ENCODE assay signal across 21 cellular contexts in the genomic region with DNA sequence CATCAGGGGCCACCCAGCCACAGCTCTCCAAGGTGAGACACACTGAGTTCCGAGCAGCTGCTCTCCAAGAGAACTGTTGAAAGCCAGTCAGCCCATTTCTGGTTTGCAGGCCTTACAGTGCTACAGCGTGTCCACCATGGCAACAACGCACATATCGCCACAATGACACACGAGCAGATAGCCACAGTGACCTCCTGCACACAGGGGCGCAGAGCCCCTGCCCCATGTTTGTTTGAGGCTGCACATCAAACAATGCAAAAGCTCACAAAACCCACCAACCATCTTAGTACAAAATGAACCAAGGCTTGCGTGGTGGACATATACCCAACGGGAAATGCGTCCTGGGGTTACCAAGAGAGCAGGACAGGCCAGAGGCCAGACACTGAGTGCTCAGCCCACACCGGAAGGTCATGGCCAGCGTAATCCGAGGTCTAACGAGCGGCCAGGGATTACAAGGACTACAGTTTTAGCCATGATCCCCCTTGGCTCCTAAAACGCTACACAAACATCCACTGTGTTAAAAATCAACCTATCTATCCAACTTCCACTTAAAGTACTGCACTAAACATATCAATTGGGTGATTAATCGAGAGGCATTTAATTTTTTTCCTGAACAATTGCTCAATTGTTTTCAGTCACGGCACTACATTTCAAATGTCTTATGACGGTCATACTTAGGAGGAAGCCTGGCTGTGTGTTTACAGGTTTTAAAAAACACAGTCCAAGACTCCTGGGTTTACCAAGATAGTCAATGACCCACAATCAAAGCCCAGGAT. TPM values are rescaled to one million over a fixed set of nuclear protein-coding genes. Genes with fewer than 3 reads are reported as not detected.
DNase-seq lines count a peak whose midpoint lies in the region; ATAC-seq, FAIRE-seq and TF ChIP-seq lines count a peak whose summit lies in the region.
"Had no signal": no experiment of that assay in that cellular context is flagged by ENCODE, and none has a peak within 500 bp of the region (broad histone marks: within the 10 kb centered on the region; RNA-seq: fewer than 3 reads in every experiment).

No MANE protein-coding gene starts in this region.

- no peak for TF ChIP-seq CTCF in endothelial cell of umbilical vein (IDR thresholded peaks at IDR 0.05; ENCODE audit: extremely low read depth in 1 of 2, insufficient read depth in 1 of 2, low read depth in 1 of 2, low read length in 2 of 2)
- no peak for TF ChIP-seq CTCF in ovary (IDR thresholded peaks at IDR 0.05)

- no peak overlapping the region for H3K27ac Mint-ChIP-seq in activated CD8-positive, alpha-beta memory T cell treated with anti-CD3 and anti-CD28 coated beads, Interleukin-2, amount 10 ng/mL, durations not matched to agents 7 days and 5 days

- no peaks in the 10 kb centered on the region for H3K27me3 Mint-ChIP-seq in activated CD8-positive, alpha-beta memory T cell treated with anti-CD3 and anti-CD28 coated beads, Interleukin-2, amount 10 ng/mL, durations not matched to agents 7 days and 5 days

- no peaks in the 10 kb centered on the region for H3K9me1 ChIP-seq in endothelial cell of umbilical vein (replicated peaks; ENCODE audit: control insufficient read depth, extremely low read depth, insufficient read depth, low read length)

- H3K9me3 ChIP-seq in endothelial cell of umbilical vein (replicated peaks; ENCODE audit: control insufficient read depth, insufficient read depth, low read length) (no peaks in the 10 kb centered on the region), ovary (no peaks in the 10 kb centered on the region)
- H3K9me3 ChIP-seq: A549, uterus had no signal

- H3K27ac ChIP-seq in endothelial cell of umbilical vein (ENCODE audit: insufficient read depth, low read depth, low read length) (no peak overlapping the region), ovary (no peak overlapping the region)
- H3K27ac ChIP-seq: A549, SK-N-MC, uterus had no signal

- no peak for TF ChIP-seq POLR2A in endothelial cell of umbilical vein (IDR thresholded peaks at IDR 0.05; ENCODE audit: low read depth, low read length)
- no peak for TF ChIP-seq POLR2A in ovary (IDR thresholded peaks at IDR 0.05)

- H3K4me3 Mint-ChIP-seq in activated CD8-positive, alpha-beta memory T cell treated with anti-CD3 and anti-CD28 coated beads, Interleukin-2, amount 10 ng/mL, durations not matched to agents 7 days and 5 days, result no peak overlapping the region
- H3K4me3 Mint-ChIP-seq: CD14-positive monocyte had no signal

- peaks cover 91% of the 10 kb centered on the region for H3K79me2 ChIP-seq in endothelial cell of umbilical vein (ENCODE audit: control insufficient read depth, insufficient read depth, low read length)

- no TSS peak for BruUV-seq in endothelial cell of umbilical vein (replicated peaks; lab: Mats Ljungman, UMichigan)

- H3K4me1 ChIP-seq in endothelial cell of umbilical vein (ENCODE audit: control insufficient read depth, extremely low read depth, insufficient read depth, low read length), result no peaks in the 10 kb centered on the region
- H3K4me1 ChIP-seq in ovary (ENCODE audit: insufficient read depth), result peaks cover 34% of the 10 kb centered on the region

- H3K36me3 ChIP-seq in endothelial cell of umbilical vein (ENCODE audit: control insufficient read depth in 2 of 2, extremely low read depth in 1 of 2, insufficient read depth in 2 of 2, low read length in 2 of 2) (no peaks in the 10 kb centered on the region), ovary (no peaks in the 10 kb centered on the region)
- H3K36me3 ChIP-seq: uterus had no signal

- peaks cover 20% of the 10 kb centered on the region for H3K36me3 Mint-ChIP-seq in activated CD8-positive, alpha-beta memory T cell treated with anti-CD3 and anti-CD28 coated beads, Interleukin-2, amount 10 ng/mL, durations not matched to agents 7 days and 5 days

- H3K9ac ChIP-seq in endothelial cell of umbilical vein (replicated peaks; ENCODE audit: extremely low read depth, insufficient read depth, low read length), result no peak overlapping the region

- peaks cover 80% of the 10 kb centered on the region for H3K4me1 Mint-ChIP-seq in activated CD8-positive, alpha-beta memory T cell treated with anti-CD3 and anti-CD28 coated beads, Interleukin-2, amount 10 ng/mL, durations not matched to agents 7 days and 5 days

- peak; percentile 42 for DNase-seq in activated CD8-positive, alpha-beta memory T cell treated with anti-CD3 and anti-CD28 coated beads, Interleukin-2, amount 50 U/mL, for 48 hours
- no peak for DNase-seq in activated CD8-positive, alpha-beta memory T cell treated with anti-CD3 and anti-CD28 coated beads, Interleukin-2, amount 10 ng/mL, durations not matched to agents 7 days and 5 days
- peak; percentile 78 for DNase-seq in SK-MEL-5 (ENCODE audit: low read depth, low spot score)
- no peak for DNase-seq in endothelial cell of umbilical vein (ENCODE audit: low read depth, low spot score)
- no peak for DNase-seq in sciatic nerve (ENCODE audit: low spot score)
- DNase-seq in islet precursor cell, result no peak
- no peak for DNase-seq in ovary
- DNase-seq: activated CD4-positive, alpha-beta T cell treated with anti-CD3 and anti-CD28 coated beads for 1 hour; activated T-cell treated with anti-CD3 and anti-CD28 coated beads, Interleukin-2, amount 50 U/mL, for 1 hour; NCI-H1417; NCI-H748 treated with DMSO at 0.1 percent for 48 hours; PC-3; stimulated activated CD4-positive, alpha-beta T cell treated with anti-CD3 and anti-CD28 coated beads, Interleukin-15, amount 100 ng/mL, for 24 hours; stimulated activated naive CD8-positive, alpha-beta T cell treated with anti-CD3 and anti-CD28 coated beads, Interleukin-15, Interleukin-2, amounts not matched to agents 100 U/mL and 50 U/mL, for 24 hours; T1000; uterus had no signal

- TF ChIP-seq EP300 in ovary (IDR thresholded peaks at IDR 0.05), result no peak

- no peak overlapping the region for H3K4me2 ChIP-seq in endothelial cell of umbilical vein (ENCODE audit: insufficient read depth, low read length)
- H3K4me2 ChIP-seq: A549 had no signal

- no peaks in the 10 kb centered on the region for H4K20me1 ChIP-seq in endothelial cell of umbilical vein (replicated peaks; ENCODE audit: control insufficient read depth, extremely low read depth, insufficient read depth, low read length)

- H3K27me3 ChIP-seq in endothelial cell of umbilical vein (ENCODE audit: control insufficient read depth in 2 of 2, insufficient read depth in 2 of 2, low read length in 2 of 2) (no peaks in the 10 kb centered on the region), ovary (no peaks in the 10 kb centered on the region)
- H3K27me3 ChIP-seq: uterus had no signal

- in situ Hi-C loops in SK-MEL-5 (cut with HindIII; ENCODE audit: low pct_unique_long_range_greater_than_20kb, low sequenced_read_pairs), result no loop called here

- dilution Hi-C loops in endothelial cell of umbilical vein (cut with MboI; ENCODE audit: extremely low pct_ligation_motif_present, low sequenced_read_pairs), result no loop called here

- CTCF ChIA-PET in activated CD8-positive, alpha-beta memory T cell treated with anti-CD3 and anti-CD28 coated beads, Interleukin-2, amount 10 ng/mL, durations not matched to agents 7 days and 5 days (lab: Charles Lee), result no interaction called here
- CTCF ChIA-PET in endothelial cell of umbilical vein (lab: Charles Lee), result interaction anchor here (1.0 to 1.4 kb wide), 2 partner anchors 11 to 21 kb away, joined by 4 read pairs; no protein-coding TSS in a partner anchor

- intact Hi-C loops in endothelial cell of umbilical vein (cut with micrococcal nuclease) (no loop called here), sciatic nerve (cut with DNase I) (no loop called here), ovary (cut with DNase I) (no loop called here)

- no peak overlapping the region for H2AFZ ChIP-seq in endothelial cell of umbilical vein (ENCODE audit: low read depth, low read length)

- no peak overlapping the region for H3K4me3 ChIP-seq in endothelial cell of umbilical vein (replicated peaks in 1 of 3; ENCODE audit: insufficient read depth in 1 of 3, low read depth in 1 of 3, low read length in 3 of 3)
- no peak overlapping the region for H3K4me3 ChIP-seq in ovary
- H3K4me3 ChIP-seq: A549, SK-N-MC, uterus had no signal

- peak; percentile 60 for FAIRE-seq in endothelial cell of umbilical vein (lab: Jason Lieb, UNC)
- FAIRE-seq: A549, frontal cortex had no signal

- WGBS in ovary, 3 donors, result 92 to 96% (median 95%) methylated on average over 18 of the region's 18 CpGs

- no peaks in the 10 kb centered on the region for H3K9me3 Mint-ChIP-seq in activated CD8-positive, alpha-beta memory T cell treated with anti-CD3 and anti-CD28 coated beads, Interleukin-2, amount 10 ng/mL, durations not matched to agents 7 days and 5 days (ENCODE audit: low read depth)
- H3K9me3 Mint-ChIP-seq: CD14-positive monocyte had no signal

- POLR2A ChIA-PET in endothelial cell of umbilical vein (lab: Charles Lee), result no interaction called here

- no peak for ATAC-seq in activated CD8-positive, alpha-beta memory T cell treated with anti-CD3 and anti-CD28 coated beads, Interleukin-2, amount 10 ng/mL, durations not matched to agents 7 days and 5 days
- ATAC-seq in sciatic nerve, result peak; percentile 49
- no peak for ATAC-seq in GM18520 (IDR thresholded peaks at IDR 0.05; ENCODE audit: unreplicated experiment)
- ATAC-seq: A549; PC-3; stimulated activated naive CD8-positive, alpha-beta T cell treated with anti-CD3 and anti-CD28 coated beads, Interleukin-15, Interleukin-2, amounts not matched to agents 100 U/mL and 50 U/mL, for 24 hours had no signal

TF ChIP-seq in endothelial cell of umbilical vein, 7 proteins besides CTCF, POLR2A, EP300 and RAD21 (continues in another document):
- TF ChIP-seq EZH2 (IDR thresholded peaks at IDR 0.05; ENCODE audit: borderline replicate concordance, low read depth, low read length, severe bottlenecking), result no peak
- TF ChIP-seq JUN (IDR thresholded peaks at IDR 0.05; ENCODE audit: borderline replicate concordance, insufficient read depth, insufficient read length, low read depth), result no peak
- no peak for TF ChIP-seq GATA2 (IDR thresholded peaks at IDR 0.05; ENCODE audit: insufficient read depth, insufficient read length, low read depth, low read length)

RNA-seq across cellular contexts. Expression of gene STK24, which starts 56.0 kb away (rescaled TPM):
- 100 to 1,000 TPM; 134 to 148 TPM for total RNA-seq in activated CD8-positive, alpha-beta memory T cell treated with anti-CD3 and anti-CD28 coated beads, Interleukin-2, amount 10 ng/mL, durations not matched to agents 7 days and 5 days
- total RNA-seq in SK-MEL-5 (2014; rRNA removed; shearing (Covaris generic)), result 55.3 and 56.8 TPM in 2 replicates
- polyA plus RNA-seq in SK-MEL-5 (2015; cell fraction: cytosol; rRNA removed), result 79.4 and 92.6 TPM in 2 replicates
- 33.7 and 50.6 TPM in 2 replicates for polyA plus RNA-seq in SK-MEL-5 (2015; cell fraction: nucleus; rRNA removed)
- 99.4 and 100 TPM in 2 replicates for total RNA-seq in endothelial cell of umbilical vein
- polyA plus RNA-seq in endothelial cell of umbilical vein, result 34.0 and 43.3 TPM in 2 replicates
- 49.0 and 53.9 TPM in 2 replicates for polyA plus RNA-seq in endothelial cell of umbilical vein (2011; cell fraction: cytosol; rRNA removed)
- polyA plus RNA-seq in endothelial cell of umbilical vein (2011; cell fraction: nucleus; rRNA removed), result 68.3 and 79.6 TPM in 2 replicates
- 82.8 and 89.3 TPM in 2 replicates for polyA plus RNA-seq in endothelial cell of umbilical vein (2012)
- polyA minus RNA-seq in endothelial cell of umbilical vein, result 31.4 and 32.5 TPM in 2 replicates
- 23.5 TPM for polyA minus RNA-seq in endothelial cell of umbilical vein (2011; cell fraction: cytosol; rRNA and poly(A)+ RNA removed)
- 48.1 and 61.2 TPM in 2 replicates for polyA minus RNA-seq in endothelial cell of umbilical vein (2011; cell fraction: nucleus; rRNA and poly(A)+ RNA removed)
- 44.2 TPM for total RNA-seq in sciatic nerve
- 10 to 100 TPM; 34.0 to 73.1 (median 60.6) TPM for total RNA-seq in ovary
- polyA plus RNA-seq in ovary, result 100 to 1,000 TPM in 1 of 2 donors, 10 to 100 TPM in 1; 46.4 to 153 TPM

Comparison
In these comparisons a context has a peak if more than half of its experiments do, and no peak if none do; other contexts are left out.
1. DNase-seq: peak in activated CD8-positive, alpha-beta memory T cell treated with anti-CD3 and anti-CD28 coated beads, Interleukin-2, amount 50 U/mL, for 48 hours (single experiment) and SK-MEL-5 (single experiment); none in activated CD8-positive, alpha-beta memory T cell treated with anti-CD3 and anti-CD28 coated beads, Interleukin-2, amount 10 ng/mL, durations not matched to agents 7 days and 5 days (single experiment), endothelial cell of umbilical vein (single experiment), sciatic nerve (single experiment), islet precursor cell (single experiment) and ovary (0 of 5).